Comparison of ENCODE assay signal across 1 cellular context in the genomic region with DNA sequence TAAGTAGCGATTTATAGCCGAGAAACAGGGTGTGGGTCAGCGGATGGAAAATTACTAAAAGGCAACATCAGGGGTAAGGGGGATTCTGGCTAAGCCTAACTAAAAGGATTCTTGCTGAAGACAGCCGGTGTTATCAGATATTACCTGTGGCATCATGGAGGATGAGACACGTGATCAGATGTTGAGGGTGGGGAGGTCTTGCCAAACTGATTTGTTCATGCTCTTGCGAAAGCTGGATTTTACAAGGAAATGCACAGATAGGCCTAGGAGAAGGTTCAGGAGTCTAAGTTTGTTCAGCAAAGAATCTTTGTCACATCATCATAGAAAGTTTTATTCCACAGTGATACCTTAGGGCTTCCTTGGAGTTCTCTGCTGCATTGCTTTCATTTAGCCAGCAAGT.
TF ChIP-seq lines count a peak whose summit lies in the region.

No MANE protein-coding gene starts in this region.

TF ChIP-seq in HCT116, 20 proteins besides CTCF, POLR2A, EP300 and RAD21 (continued from another document):
- TF ChIP-seq, protein P1, sequence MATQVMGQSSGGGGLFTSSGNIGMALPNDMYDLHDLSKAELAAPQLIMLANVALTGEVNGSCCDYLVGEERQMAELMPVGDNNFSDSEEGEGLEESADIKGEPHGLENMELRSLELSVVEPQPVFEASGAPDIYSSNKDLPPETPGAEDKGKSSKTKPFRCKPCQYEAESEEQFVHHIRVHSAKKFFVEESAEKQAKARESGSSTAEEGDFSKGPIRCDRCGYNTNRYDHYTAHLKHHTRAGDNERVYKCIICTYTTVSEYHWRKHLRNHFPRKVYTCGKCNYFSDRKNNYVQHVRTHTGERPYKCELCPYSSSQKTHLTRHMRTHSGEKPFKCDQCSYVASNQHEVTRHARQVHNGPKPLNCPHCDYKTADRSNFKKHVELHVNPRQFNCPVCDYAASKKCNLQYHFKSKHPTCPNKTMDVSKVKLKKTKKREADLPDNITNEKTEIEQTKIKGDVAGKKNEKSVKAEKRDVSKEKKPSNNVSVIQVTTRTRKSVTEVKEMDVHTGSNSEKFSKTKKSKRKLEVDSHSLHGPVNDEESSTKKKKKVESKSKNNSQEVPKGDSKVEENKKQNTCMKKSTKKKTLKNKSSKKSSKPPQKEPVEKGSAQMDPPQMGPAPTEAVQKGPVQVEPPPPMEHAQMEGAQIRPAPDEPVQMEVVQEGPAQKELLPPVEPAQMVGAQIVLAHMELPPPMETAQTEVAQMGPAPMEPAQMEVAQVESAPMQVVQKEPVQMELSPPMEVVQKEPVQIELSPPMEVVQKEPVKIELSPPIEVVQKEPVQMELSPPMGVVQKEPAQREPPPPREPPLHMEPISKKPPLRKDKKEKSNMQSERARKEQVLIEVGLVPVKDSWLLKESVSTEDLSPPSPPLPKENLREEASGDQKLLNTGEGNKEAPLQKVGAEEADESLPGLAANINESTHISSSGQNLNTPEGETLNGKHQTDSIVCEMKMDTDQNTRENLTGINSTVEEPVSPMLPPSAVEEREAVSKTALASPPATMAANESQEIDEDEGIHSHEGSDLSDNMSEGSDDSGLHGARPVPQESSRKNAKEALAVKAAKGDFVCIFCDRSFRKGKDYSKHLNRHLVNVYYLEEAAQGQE (IDR thresholded peaks at IDR 0.05; ENCODE audit: low read depth): no peak
- no peak for TF ChIP-seq ELF1 (IDR thresholded peaks at IDR 0.05; ENCODE audit: borderline replicate concordance, low read depth)
- TF ChIP-seq, protein P2, sequence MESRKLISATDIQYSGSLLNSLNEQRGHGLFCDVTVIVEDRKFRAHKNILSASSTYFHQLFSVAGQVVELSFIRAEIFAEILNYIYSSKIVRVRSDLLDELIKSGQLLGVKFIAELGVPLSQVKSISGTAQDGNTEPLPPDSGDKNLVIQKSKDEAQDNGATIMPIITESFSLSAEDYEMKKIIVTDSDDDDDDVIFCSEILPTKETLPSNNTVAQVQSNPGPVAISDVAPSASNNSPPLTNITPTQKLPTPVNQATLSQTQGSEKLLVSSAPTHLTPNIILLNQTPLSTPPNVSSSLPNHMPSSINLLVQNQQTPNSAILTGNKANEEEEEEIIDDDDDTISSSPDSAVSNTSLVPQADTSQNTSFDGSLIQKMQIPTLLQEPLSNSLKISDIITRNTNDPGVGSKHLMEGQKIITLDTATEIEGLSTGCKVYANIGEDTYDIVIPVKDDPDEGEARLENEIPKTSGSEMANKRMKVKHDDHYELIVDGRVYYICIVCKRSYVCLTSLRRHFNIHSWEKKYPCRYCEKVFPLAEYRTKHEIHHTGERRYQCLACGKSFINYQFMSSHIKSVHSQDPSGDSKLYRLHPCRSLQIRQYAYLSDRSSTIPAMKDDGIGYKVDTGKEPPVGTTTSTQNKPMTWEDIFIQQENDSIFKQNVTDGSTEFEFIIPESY (IDR thresholded peaks at IDR 0.05; ENCODE audit: extremely low read depth, insufficient replicate concordance, low read length): no peak
- no peak for TF ChIP-seq YY1 (IDR thresholded peaks at IDR 0.05; ENCODE audit: extremely low read depth, insufficient replicate concordance, low read depth, low read length)
- no peak for TF ChIP-seq SP1 (IDR thresholded peaks at IDR 0.05; ENCODE audit: low read depth)
- peak; percentile 35; the same call in 1 of the 2 replicates for TF ChIP-seq CEBPB (IDR thresholded peaks at IDR 0.05; ENCODE audit: low read depth)
- 0 out of 2 replicates have a peak, but pooled peaks have one; percentile 2 for TF ChIP-seq SIN3A (IDR thresholded peaks at IDR 0.05; ENCODE audit: low read depth)
